9 cellular contexts compared by ENCODE assay signal in the genomic region with DNA sequence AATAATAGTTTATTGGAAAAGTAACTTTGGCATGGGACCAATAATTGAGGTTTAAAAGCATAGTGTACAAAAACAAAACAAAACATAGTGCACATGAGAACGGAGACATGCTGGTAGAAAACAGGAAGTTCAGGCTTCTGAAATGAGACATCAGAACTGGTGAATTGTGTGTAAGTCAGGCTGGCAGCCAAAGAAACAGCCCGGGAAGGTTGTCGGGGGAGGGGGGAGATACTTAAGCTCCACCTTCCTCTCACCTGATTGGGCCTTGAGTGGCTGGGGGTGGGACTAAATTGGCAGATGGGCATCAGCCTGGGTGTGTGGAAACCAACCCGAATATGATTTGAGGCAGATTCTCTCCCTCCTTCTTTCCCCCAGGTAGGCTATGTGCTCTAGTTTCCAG.
A peak's percentile ranks its signal among the peaks of the same experiment; 100 is the strongest.
DNase-seq lines count a peak whose midpoint lies in the region; ATAC-seq, FAIRE-seq and TF ChIP-seq lines count a peak whose summit lies in the region.
"Had no signal": no experiment of that assay in that cellular context is flagged by ENCODE, and none has a peak within 500 bp of the region (broad histone marks: within the 10 kb centered on the region; RNA-seq: fewer than 3 reads in every experiment).

No MANE protein-coding gene starts in this region.

- H3K9me3 ChIP-seq in MG63 = no peaks in the 10 kb centered on the region
- H3K9me3 ChIP-seq in small intestine (ENCODE audit: control insufficient read depth, low read depth) = no peaks in the 10 kb centered on the region

- H3K36me3 Mint-ChIP-seq in nephron progenitor cell (ENCODE audit: low read depth) = no peaks in the 10 kb centered on the region

- in situ Hi-C loops in GM13977 (cut with MboI; ENCODE audit: low pct_unique_long_range_greater_than_20kb, low sequenced_read_pairs, unreplicated experiment) = no loop called here

- ATAC-seq in GM21447 (IDR thresholded peaks at IDR 0.05; ENCODE audit: unreplicated experiment) = peak; percentile 82

- no peak for TF ChIP-seq CTCF in GM13977 (IDR thresholded peaks at IDR 0.05; ENCODE audit: extremely low read depth, insufficient read depth, missing control alignments)
- TF ChIP-seq CTCF in nephron progenitor cell (IDR thresholded peaks at IDR 0.05) = no peak

- no peak overlapping the region for H3K4me3 ChIP-seq in MG63
- no peak overlapping the region for H3K4me3 ChIP-seq in small intestine (ENCODE audit: low read depth in 1 of 2, low read length in 2 of 2)

- H3K27me3 ChIP-seq in MG63 (no peaks in the 10 kb centered on the region), small intestine (ENCODE audit: control insufficient read depth in 2 of 2, insufficient read depth in 2 of 2, low read length in 2 of 2) (no peaks in the 10 kb centered on the region)

- peaks cover under 1% of the 10 kb centered on the region for H3K9me3 Mint-ChIP-seq in nephron progenitor cell
- H3K9me3 Mint-ChIP-seq: dendritic cell treated with granulocyte-macrophage colony-stimulating factor and Interleukin-4, amounts not matched to agents 40 ng/mL and 50 ng/mL, for 4 days had no signal

- no peaks in the 10 kb centered on the region for H3K4me1 ChIP-seq in small intestine (ENCODE audit: control insufficient read depth in 2 of 2, insufficient read depth in 1 of 2, low read depth in 1 of 2, low read length in 1 of 2)

- peaks cover 7% of the 10 kb centered on the region for H3K27me3 Mint-ChIP-seq in nephron progenitor cell (ENCODE audit: low read depth, poor library complexity)
- H3K27me3 Mint-ChIP-seq: dendritic cell treated with granulocyte-macrophage colony-stimulating factor and Interleukin-4, amounts not matched to agents 40 ng/mL and 50 ng/mL, for 4 days had no signal

- no peak overlapping the region for H3K4me3 Mint-ChIP-seq in nephron progenitor cell
- H3K4me3 Mint-ChIP-seq: dendritic cell treated with granulocyte-macrophage colony-stimulating factor and Interleukin-4, amounts not matched to agents 40 ng/mL and 50 ng/mL, for 4 days had no signal

- H3K4me1 Mint-ChIP-seq in nephron progenitor cell = peaks cover 37% of the 10 kb centered on the region

- 45 to 61% (median 49%) methylated on average over 4 of the region's 4 CpGs for WGBS in small intestine, 3 donors

- H3K36me3 ChIP-seq in MG63 (no peaks in the 10 kb centered on the region), small intestine (ENCODE audit: control insufficient read depth in 2 of 2, insufficient read depth in 2 of 2, low read length in 2 of 2) (no peaks in the 10 kb centered on the region)

- FAIRE-seq in small intestine (lab: Jason Lieb, UNC) = no peak

- no peak overlapping the region for H3K27ac Mint-ChIP-seq in nephron progenitor cell
- H3K27ac Mint-ChIP-seq: dendritic cell treated with granulocyte-macrophage colony-stimulating factor and Interleukin-4, amounts not matched to agents 40 ng/mL and 50 ng/mL, for 4 days had no signal

- DNase-seq in GM13977 (ENCODE audit: low spot score) (peak; percentile 42), MG63 (peak; percentile 48), dermis microvascular lymphatic vessel endothelial cell (ENCODE audit: low read depth in 2 of 2) (peak; percentile 15 to 78), hippocampal formation (lab: John Stamatoyannopoulos, UW) (no peak), nephron progenitor cell (no peak), small intestine (no peak), GM03348 (ENCODE audit: low spot score) (no peak)

- no peak overlapping the region for H3K27ac ChIP-seq in small intestine (ENCODE audit: low read depth in 1 of 2, low read length in 1 of 2)

Comparison
In these comparisons a context has a peak if more than half of its experiments do, and no peak if none do; other contexts are left out.
1. DNase-seq: peak in GM13977 (single experiment), MG63 (single experiment) and dermis microvascular lymphatic vessel endothelial cell (2 of 2); none in hippocampal formation (0 of 2), nephron progenitor cell (single experiment), small intestine (single experiment) and GM03348 (single experiment).